Comparison of ENCODE assay signal across 12 cellular contexts in genomic region chr1:160708821-160709220, GRCh38. TPM values are rescaled to one million over a fixed set of nuclear protein-coding genes. Genes with fewer than 3 reads are reported as not detected.
DNase-seq lines count a peak whose midpoint lies in the region; ATAC-seq and TF ChIP-seq lines count a peak whose summit lies in the region.
"Had no signal": no experiment of that assay in that cellular context is flagged by ENCODE, and none has a peak within 500 bp of the region (broad histone marks: within the 10 kb centered on the region; RNA-seq: fewer than 3 reads in every experiment).

No MANE protein-coding gene starts in this region.

- H3K36me3 Mint-ChIP-seq in naive thymus-derived CD8-positive, alpha-beta T cell: peaks cover 1 to 27% (median 17%) of the 10 kb centered on the region in 3 donors

- in situ Hi-C loops in GM13977 (cut with MboI; ENCODE audit: low pct_unique_long_range_greater_than_20kb, low sequenced_read_pairs, unreplicated experiment): no loop called here

- H3K4me3 Mint-ChIP-seq in naive thymus-derived CD8-positive, alpha-beta T cell: no peak overlapping the region

- peak in 2 of 10 donors; percentile 38 to 48 for DNase-seq in naive thymus-derived CD8-positive, alpha-beta T cell
- DNase-seq in GOT3 (lab: John Stamatoyannopoulos, UW) (no peak), GM13977 (ENCODE audit: low spot score) (no peak), vagina (ENCODE audit: extremely low spot score in 2 of 2) (no peak), NCI-H82 (lab: John Stamatoyannopoulos, UW) (no peak)
- DNase-seq: heart left ventricle, NCI-H226 had no signal

- no peaks in the 10 kb centered on the region for H3K9me3 Mint-ChIP-seq in naive thymus-derived CD8-positive, alpha-beta T cell

- intact Hi-C loops in vagina (cut with DNase I): no loop called here

- ATAC-seq in GM18861 (IDR thresholded peaks at IDR 0.05; ENCODE audit: unreplicated experiment) (peak; percentile 44), GM21619 (IDR thresholded peaks at IDR 0.05; ENCODE audit: unreplicated experiment) (peak; percentile 33)
- ATAC-seq in naive thymus-derived CD8-positive, alpha-beta T cell: peak; percentile 8 to 28

- no peaks in the 10 kb centered on the region for H3K9me3 ChIP-seq in vagina
- H3K9me3 ChIP-seq: heart left ventricle had no signal

- TF ChIP-seq CTCF in GM13977 (IDR thresholded peaks at IDR 0.05; ENCODE audit: extremely low read depth, insufficient read depth, missing control alignments) (no peak), vagina (IDR thresholded peaks at IDR 0.05) (no peak)

- no peaks in the 10 kb centered on the region for H3K4me1 ChIP-seq in vagina

- H3K4me1 Mint-ChIP-seq in naive thymus-derived CD8-positive, alpha-beta T cell: peaks cover 17 to 45% (median 41%) of the 10 kb centered on the region in 4 donors

- H3K36me3 ChIP-seq in vagina: no peaks in the 10 kb centered on the region
- H3K36me3 ChIP-seq: heart left ventricle had no signal

- POLR2A ChIA-PET in naive thymus-derived CD8-positive, alpha-beta T cell (lab: Charles Lee): interaction anchor here (3.5 kb wide), 1 partner anchor 26 kb away, joined by 35 read pairs; no protein-coding TSS in a partner anchor

- H3K27me3 ChIP-seq in vagina: no peaks in the 10 kb centered on the region

- no peak overlapping the region for H3K4me3 ChIP-seq in vagina

- H3K27ac Mint-ChIP-seq in naive thymus-derived CD8-positive, alpha-beta T cell: no peak overlapping the region

- H3K27me3 Mint-ChIP-seq in naive thymus-derived CD8-positive, alpha-beta T cell: no peaks in the 10 kb centered on the region

- no peak overlapping the region for H3K27ac ChIP-seq in vagina

- TF ChIP-seq POLR2A in Raji (IDR thresholded peaks at IDR 0.05; ENCODE audit: insufficient read depth, low read depth, low read length): peak; percentile 83
- TF ChIP-seq POLR2A in vagina (IDR thresholded peaks at IDR 0.05): no peak

RNA-seq across cellular contexts. Expression of gene CD48, which starts 2.8 kb away (rescaled TPM):
- 100 to 1,000 TPM; 272 to 276 TPM for total RNA-seq in naive thymus-derived CD8-positive, alpha-beta T cell
- 100 to 1,000 TPM; 186 to 213 (median 200) TPM for polyA plus RNA-seq in naive thymus-derived CD8-positive, alpha-beta T cell
- total RNA-seq in vagina: 4.7 TPM
- total RNA-seq: chondrocyte had no signal
- polyA plus RNA-seq: neural cell had no signal

RNA-seq across cellular contexts. Expression of gene SLAMF7, which starts 30.2 kb away (rescaled TPM):
- 1 to 10 TPM; 4.5 to 6.2 TPM for total RNA-seq in naive thymus-derived CD8-positive, alpha-beta T cell
- polyA plus RNA-seq in naive thymus-derived CD8-positive, alpha-beta T cell: 100 to 1,000 TPM in 1 of 3 donors, 1 to 10 TPM in 2; 3.8 to 102 (median 4.0) TPM
- 2.2 TPM for total RNA-seq in vagina
- total RNA-seq: chondrocyte had no signal
- polyA plus RNA-seq: neural cell had no signal

Comparison
In these comparisons a context has a peak if more than half of its experiments do, and no peak if none do; other contexts are left out.
1. RNA of gene CD48, which starts 2.8 kb away (total RNA-seq): 272 to 276 TPM in naive thymus-derived CD8-positive, alpha-beta T cell; 4.7 TPM in vagina (single experiment); every median in the first group is over 10 times any median in the second.
2. Peak in every context shown above with its lines, with median percentiles within 50 percentile points of each other: ATAC-seq.